ENCODE assay signal across 1 cellular context in genomic region chr3:156681003-156681402, GRCh38.
TF ChIP-seq lines count a peak whose summit lies in the region.

No MANE protein-coding gene starts in this region.

TF ChIP-seq in GM12878, 131 proteins besides CTCF, POLR2A, EP300 and RAD21 (continued from another document):
- TF ChIP-seq, protein P1, sequence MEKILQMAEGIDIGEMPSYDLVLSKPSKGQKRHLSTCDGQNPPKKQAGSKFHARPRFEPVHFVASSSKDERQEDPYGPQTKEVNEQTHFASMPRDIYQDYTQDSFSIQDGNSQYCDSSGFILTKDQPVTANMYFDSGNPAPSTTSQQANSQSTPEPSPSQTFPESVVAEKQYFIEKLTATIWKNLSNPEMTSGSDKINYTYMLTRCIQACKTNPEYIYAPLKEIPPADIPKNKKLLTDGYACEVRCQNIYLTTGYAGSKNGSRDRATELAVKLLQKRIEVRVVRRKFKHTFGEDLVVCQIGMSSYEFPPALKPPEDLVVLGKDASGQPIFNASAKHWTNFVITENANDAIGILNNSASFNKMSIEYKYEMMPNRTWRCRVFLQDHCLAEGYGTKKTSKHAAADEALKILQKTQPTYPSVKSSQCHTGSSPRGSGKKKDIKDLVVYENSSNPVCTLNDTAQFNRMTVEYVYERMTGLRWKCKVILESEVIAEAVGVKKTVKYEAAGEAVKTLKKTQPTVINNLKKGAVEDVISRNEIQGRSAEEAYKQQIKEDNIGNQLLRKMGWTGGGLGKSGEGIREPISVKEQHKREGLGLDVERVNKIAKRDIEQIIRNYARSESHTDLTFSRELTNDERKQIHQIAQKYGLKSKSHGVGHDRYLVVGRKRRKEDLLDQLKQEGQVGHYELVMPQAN (conservative IDR thresholded peaks at IDR 0.05), result peak; percentile 36; the same call in 1 of the 2 replicates
- 0 out of 2 replicates have a peak, but pooled peaks have one; percentile 27 for TF ChIP-seq ZNF687 (IDR thresholded peaks at IDR 0.05)
- peak; percentile 72; the same call in 1 of the 2 replicates for TF ChIP-seq SIN3A (IDR thresholded peaks at IDR 0.05; ENCODE audit: low read depth, low read length)
- TF ChIP-seq NBN (IDR thresholded peaks at IDR 0.05), result 0 out of 2 replicates have a peak, but pooled peaks have one; percentile 52
- TF ChIP-seq MLLT1 (IDR thresholded peaks at IDR 0.05), result 0 out of 2 replicates have a peak, but pooled peaks have one; percentile 22
- peak; percentile 77 for TF ChIP-seq PBX3 (IDR thresholded peaks at IDR 0.05; ENCODE audit: insufficient replicate concordance, low read depth, low read length)
- TF ChIP-seq RUNX3 (IDR thresholded peaks at IDR 0.05; ENCODE audit: low read length), result peak; percentile 91
- no peak for TF ChIP-seq YBX1 (IDR thresholded peaks at IDR 0.05)
- 0 out of 2 replicates have a peak, but pooled peaks have one; percentile 47 for TF ChIP-seq HDGF (IDR thresholded peaks at IDR 0.05)
- TF ChIP-seq NRF1 (conservative IDR thresholded peaks at IDR 0.05; ENCODE audit: low read depth, low read length), result no peak
- TF ChIP-seq BMI1 (IDR thresholded peaks at IDR 0.05; ENCODE audit: borderline replicate concordance), result peak; percentile 50; the same call in 1 of the 2 replicates
- peak; percentile 82 for TF ChIP-seq MXI1 (IDR thresholded peaks at IDR 0.05; ENCODE audit: low read depth, low read length)
- TF ChIP-seq POU2F2 (IDR thresholded peaks at IDR 0.05; ENCODE audit: borderline replicate concordance, low read depth, low read length), result peak; percentile 92; the same call in 2 of the 3 replicates
- TF ChIP-seq, protein P2, sequence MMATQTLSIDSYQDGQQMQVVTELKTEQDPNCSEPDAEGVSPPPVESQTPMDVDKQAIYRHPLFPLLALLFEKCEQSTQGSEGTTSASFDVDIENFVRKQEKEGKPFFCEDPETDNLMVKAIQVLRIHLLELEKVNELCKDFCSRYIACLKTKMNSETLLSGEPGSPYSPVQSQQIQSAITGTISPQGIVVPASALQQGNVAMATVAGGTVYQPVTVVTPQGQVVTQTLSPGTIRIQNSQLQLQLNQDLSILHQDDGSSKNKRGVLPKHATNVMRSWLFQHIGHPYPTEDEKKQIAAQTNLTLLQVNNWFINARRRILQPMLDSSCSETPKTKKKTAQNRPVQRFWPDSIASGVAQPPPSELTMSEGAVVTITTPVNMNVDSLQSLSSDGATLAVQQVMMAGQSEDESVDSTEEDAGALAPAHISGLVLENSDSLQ (IDR thresholded peaks at IDR 0.05), result peak; percentile 42; the same call in 1 of the 2 replicates
- TF ChIP-seq MEF2B (IDR thresholded peaks at IDR 0.05; ENCODE audit: partially characterized antibody, poor library complexity, severe bottlenecking), result peak; percentile 34
- no peak for TF ChIP-seq CBX3 (IDR thresholded peaks at IDR 0.05; ENCODE audit: borderline replicate concordance, low read depth)
- TF ChIP-seq, protein P3, sequence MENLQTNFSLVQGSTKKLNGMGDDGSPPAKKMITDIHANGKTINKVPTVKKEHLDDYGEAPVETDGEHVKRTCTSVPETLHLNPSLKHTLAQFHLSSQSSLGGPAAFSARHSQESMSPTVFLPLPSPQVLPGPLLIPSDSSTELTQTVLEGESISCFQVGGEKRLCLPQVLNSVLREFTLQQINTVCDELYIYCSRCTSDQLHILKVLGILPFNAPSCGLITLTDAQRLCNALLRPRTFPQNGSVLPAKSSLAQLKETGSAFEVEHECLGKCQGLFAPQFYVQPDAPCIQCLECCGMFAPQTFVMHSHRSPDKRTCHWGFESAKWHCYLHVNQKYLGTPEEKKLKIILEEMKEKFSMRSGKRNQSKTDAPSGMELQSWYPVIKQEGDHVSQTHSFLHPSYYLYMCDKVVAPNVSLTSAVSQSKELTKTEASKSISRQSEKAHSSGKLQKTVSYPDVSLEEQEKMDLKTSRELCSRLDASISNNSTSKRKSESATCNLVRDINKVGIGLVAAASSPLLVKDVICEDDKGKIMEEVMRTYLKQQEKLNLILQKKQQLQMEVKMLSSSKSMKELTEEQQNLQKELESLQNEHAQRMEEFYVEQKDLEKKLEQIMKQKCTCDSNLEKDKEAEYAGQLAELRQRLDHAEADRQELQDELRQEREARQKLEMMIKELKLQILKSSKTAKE (IDR thresholded peaks at IDR 0.05; ENCODE audit: low read depth, poor library complexity, severe bottlenecking), result peak; percentile 27
- 0 out of 2 replicates have a peak, but pooled peaks have one; percentile 38 for TF ChIP-seq TBL1XR1 (IDR thresholded peaks at IDR 0.05; ENCODE audit: low read depth, low read length)
- 0 out of 2 replicates have a peak, but pooled peaks have one; percentile 23 for TF ChIP-seq RELB (IDR thresholded peaks at IDR 0.05; ENCODE audit: low read depth)
- peak; percentile 45; the same call in 1 of the 2 replicates for TF ChIP-seq MTA2 (IDR thresholded peaks at IDR 0.05; ENCODE audit: low read depth)
- peak; percentile 56 to 60; a peak in 3 of 4 replicates for TF ChIP-seq IKZF2 (IDR thresholded peaks at IDR 0.05)
- 0 out of 2 replicates have a peak, but pooled peaks have one; percentile 14 for TF ChIP-seq TCF12 (IDR thresholded peaks at IDR 0.05; ENCODE audit: low read depth, low read length)
- 0 out of 2 replicates have a peak, but pooled peaks have one; percentile 38 for TF ChIP-seq POLR2AphosphoS5 (IDR thresholded peaks at IDR 0.05; ENCODE audit: low read length)
